ENCODE assay signal across 8 cellular contexts in the genomic region with DNA sequence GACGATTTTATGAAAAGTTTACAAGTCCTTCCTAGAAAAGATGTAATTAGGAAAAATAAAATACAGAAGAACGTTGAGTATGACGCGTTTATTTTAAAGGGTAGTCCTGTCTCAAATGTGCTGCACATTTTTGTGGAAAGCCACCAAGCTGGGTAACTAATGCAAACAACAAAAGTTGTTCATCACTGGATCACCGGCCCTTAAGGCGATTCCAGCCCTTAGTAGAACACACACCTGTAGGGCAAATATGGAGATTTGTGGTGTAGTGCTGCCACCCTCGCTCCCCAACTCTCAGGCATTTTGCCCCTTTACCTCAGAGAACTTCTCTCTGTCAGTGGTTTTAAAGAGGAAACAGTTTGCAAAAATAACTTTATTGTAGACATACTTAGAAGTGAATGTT. TPM values are rescaled to one million over a fixed set of nuclear protein-coding genes. Genes with fewer than 3 reads are reported as not detected.
A peak's percentile ranks its signal among the peaks of the same experiment; 100 is the strongest.
DNase-seq lines count a peak whose midpoint lies in the region; ATAC-seq, FAIRE-seq and TF ChIP-seq lines count a peak whose summit lies in the region.

No MANE protein-coding gene starts in this region.

- peak overlapping the region; percentile 70 to 93 for H3K9ac ChIP-seq in K562 (ENCODE audit: insufficient read depth in 1 of 2, low read depth in 2 of 2, low read length in 2 of 2)

- intact Hi-C loops in K562 (cut with micrococcal nuclease) (loop anchor here (10.0 kb wide), 1 partner anchor 178 kb away; no protein-coding TSS in a partner anchor), mucosa of descending colon (cut with DNase I, micrococcal nuclease) (no loop called here), posterior vena cava (cut with DNase I) (no loop called here)

- CTCF ChIA-PET in AG04449 (lab: Yijun Ruan, JAX) (no interaction called here), K562 (lab: Yijun Ruan, JAX; ENCODE audit: low intra/inter-chr PET ratio) (no interaction called here)

- POLR2A ChIA-PET in AG04449 (lab: Yijun Ruan, JAX) (no interaction called here), K562 (lab: Yijun Ruan, JAX) (interaction anchor here (0.6 kb wide), 1 partner anchor 127 kb away, joined by 5 read pairs; no protein-coding TSS in a partner anchor)

- TF ChIP-seq CTCF in AG04449 (IDR thresholded peaks at IDR 0.05; ENCODE audit: insufficient read depth, low read length, missing control alignments) (no peak), HFF-Myc (IDR thresholded peaks at IDR 0.05; ENCODE audit: low read depth, low read length, missing control alignments) (no peak), K562 (IDR thresholded peaks at IDR 0.05 in 2 of 3, conservative IDR thresholded peaks at IDR 0.05 in 1 of 3; ENCODE audit: insufficient read depth in 2 of 3, low read depth in 1 of 3, low read length in 3 of 3) (no peak), mucosa of descending colon (IDR thresholded peaks at IDR 0.05) (no peak)

- FAIRE-seq in K562 (lab: Jason Lieb, UNC), result peak; percentile 68

- no peak overlapping the region for H2AFZ ChIP-seq in K562 (ENCODE audit: low read depth, low read length)

- H3K4me1 ChIP-seq in K562 (replicated peaks in 1 of 2; ENCODE audit: control insufficient read depth in 2 of 2, insufficient read depth in 2 of 2, low read length in 2 of 2) (peaks cover 40 to 42% of the 10 kb centered on the region in 2 experiments), muscle layer of duodenum (ENCODE audit: control insufficient read depth in 1 of 2, insufficient read depth in 2 of 2, low read length in 2 of 2) (peaks cover 0 to 12% of the 10 kb centered on the region in 2 donors), mucosa of descending colon (ENCODE audit: low read depth) (no peaks in the 10 kb centered on the region)

- H3K9me1 ChIP-seq in K562 (ENCODE audit: control insufficient read depth, insufficient read depth, low read length), result no peaks in the 10 kb centered on the region

- peaks cover 63% of the 10 kb centered on the region for H3K79me2 ChIP-seq in K562 (ENCODE audit: control insufficient read depth, insufficient read depth, low read length)

- ATAC-seq in K562, result no peak
- ATAC-seq in GM18520 (IDR thresholded peaks at IDR 0.05; ENCODE audit: unreplicated experiment), result no peak
- no peak for ATAC-seq in mucosa of descending colon

- TF ChIP-seq POLR2A in K562 (conservative IDR thresholded peaks at IDR 0.05), result no peak

- no peak for TF ChIP-seq EP300 in K562 (IDR thresholded peaks at IDR 0.05; ENCODE audit: low read length)

- H3K27ac ChIP-seq in K562 (ENCODE audit: extremely low read depth, low read depth, low read length) (peak overlapping the region; percentile 78), muscle layer of duodenum (ENCODE audit: low read length) (no peak overlapping the region)

- H3K9me3 ChIP-seq in K562 (replicated peaks; ENCODE audit: control insufficient read depth, insufficient read depth, low read depth, low read length) (no peaks in the 10 kb centered on the region), muscle layer of duodenum (ENCODE audit: control insufficient read depth in 1 of 2, low read length in 2 of 2) (no peaks in the 10 kb centered on the region), mucosa of descending colon (no peaks in the 10 kb centered on the region)

- no peak for TF ChIP-seq RAD21 in K562 (CRISPR knock-in tag; conservative IDR thresholded peaks at IDR 0.05 in 1 of 2, IDR thresholded peaks at IDR 0.05 in 1 of 2)

- TSS peak; percentile 20 for BruUV-seq in K562 (replicated peaks; lab: Mats Ljungman, UMichigan)

- H3K27me3 ChIP-seq in K562 (ENCODE audit: control insufficient read depth in 2 of 2, insufficient read depth in 2 of 2, low read length in 2 of 2) (no peaks in the 10 kb centered on the region), muscle layer of duodenum (ENCODE audit: low read depth, low read length) (no peaks in the 10 kb centered on the region)

- H3K4me2 ChIP-seq in K562 (ENCODE audit: insufficient read depth, low read length), result peak overlapping the region; percentile 71

- peaks cover 13% of the 10 kb centered on the region; the same call in 1 of the 2 replicates for H4K20me1 ChIP-seq in K562 (replicated peaks; ENCODE audit: control insufficient read depth, insufficient read depth, low read length)

- DNase-seq in AG04449 (ENCODE audit: low read depth, low spot score) (no peak), HFF-Myc (ENCODE audit: extremely low read depth, low read depth) (no peak), K562 (ENCODE audit: extremely low read depth in 1 of 4, low spot score in 3 of 4) (no peak), NCI-H1105 (lab: John Stamatoyannopoulos, UW) (no peak), mucosa of descending colon (no peak), posterior vena cava (ENCODE audit: low spot score) (no peak)

- peak overlapping the region; percentile 60 for H3K4me3 ChIP-seq in AG04449 (ENCODE audit: low read depth, low read length)
- peak overlapping the region; percentile 64 for H3K4me3 ChIP-seq in HFF-Myc (replicated peaks; ENCODE audit: low read depth, low read length)
- H3K4me3 ChIP-seq in K562, result peak overlapping the region; percentile 68; the same call in 1 of the 2 replicates
- peak overlapping the region; percentile 39 to 73 for H3K4me3 ChIP-seq in muscle layer of duodenum (ENCODE audit: low read depth in 1 of 2, low read length in 2 of 2)
- no peak overlapping the region for H3K4me3 ChIP-seq in mucosa of descending colon

- WGBS in K562 (ENCODE audit: insufficient coverage, low coverage, missing lambda C conversion rate), result 18% methylated on average over 7 of the region's 7 CpGs

- H3K36me3 ChIP-seq in K562 (ENCODE audit: control insufficient read depth, insufficient read depth, low read length) (peaks cover 26% of the 10 kb centered on the region; the same call in 2 of the 3 replicates), muscle layer of duodenum (ENCODE audit: control insufficient read depth in 1 of 2, insufficient read depth in 2 of 2, low read length in 2 of 2) (no peaks in the 10 kb centered on the region), mucosa of descending colon (ENCODE audit: low read depth) (no peaks in the 10 kb centered on the region)

- in situ Hi-C loops in K562 (cut with MboI), result no loop called here

TF ChIP-seq in K562, 482 proteins besides CTCF, POLR2A, EP300 and RAD21 (continues in another document):
- no peak for TF ChIP-seq ZNF668 (CRISPR knock-in tag; IDR thresholded peaks at IDR 0.05)
- no peak for TF ChIP-seq ZNF408 (CRISPR knock-in tag; IDR thresholded peaks at IDR 0.05; ENCODE audit: low read depth)
- TF ChIP-seq MXI1 (IDR thresholded peaks at IDR 0.05; ENCODE audit: low read depth, low read length), result no peak
- TF ChIP-seq ZNF707 (CRISPR knock-in tag; conservative IDR thresholded peaks at IDR 0.05), result no peak
- no peak for TF ChIP-seq ZNF217 (CRISPR knock-in tag; IDR thresholded peaks at IDR 0.05)
- TF ChIP-seq PURB (CRISPR knock-in tag; IDR thresholded peaks at IDR 0.05; ENCODE audit: low read depth), result no peak
- TF ChIP-seq, protein P1, sequence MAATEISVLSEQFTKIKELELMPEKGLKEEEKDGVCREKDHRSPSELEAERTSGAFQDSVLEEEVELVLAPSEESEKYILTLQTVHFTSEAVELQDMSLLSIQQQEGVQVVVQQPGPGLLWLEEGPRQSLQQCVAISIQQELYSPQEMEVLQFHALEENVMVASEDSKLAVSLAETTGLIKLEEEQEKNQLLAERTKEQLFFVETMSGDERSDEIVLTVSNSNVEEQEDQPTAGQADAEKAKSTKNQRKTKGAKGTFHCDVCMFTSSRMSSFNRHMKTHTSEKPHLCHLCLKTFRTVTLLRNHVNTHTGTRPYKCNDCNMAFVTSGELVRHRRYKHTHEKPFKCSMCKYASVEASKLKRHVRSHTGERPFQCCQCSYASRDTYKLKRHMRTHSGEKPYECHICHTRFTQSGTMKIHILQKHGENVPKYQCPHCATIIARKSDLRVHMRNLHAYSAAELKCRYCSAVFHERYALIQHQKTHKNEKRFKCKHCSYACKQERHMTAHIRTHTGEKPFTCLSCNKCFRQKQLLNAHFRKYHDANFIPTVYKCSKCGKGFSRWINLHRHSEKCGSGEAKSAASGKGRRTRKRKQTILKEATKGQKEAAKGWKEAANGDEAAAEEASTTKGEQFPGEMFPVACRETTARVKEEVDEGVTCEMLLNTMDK (IDR thresholded peaks at IDR 0.05; ENCODE audit: borderline replicate concordance, insufficient read depth, low read depth, low read length, poor library complexity, severe bottlenecking), result no peak
- no peak for TF ChIP-seq NFIX (CRISPR knock-in tag; IDR thresholded peaks at IDR 0.05; ENCODE audit: low read depth)

RNA-seq across cellular contexts. Expression of a gene that starts 1.9 kb away (rescaled TPM):
- total RNA-seq in K562 (2011; cell fraction: chromatin; rRNA removed; ENCODE audit: low replicate concordance), result 45.9 and 50.3 TPM in 2 replicates
- 27.7 and 32.2 TPM in 2 replicates for total RNA-seq in K562 (2011; cell fraction: nucleolus; rRNA removed)
- 36.4 and 47.0 TPM in 2 replicates for total RNA-seq in K562 (2011; cell fraction: nucleoplasm; rRNA removed)
- total RNA-seq in K562 (2014; rRNA removed) (21.5 and 27.3 TPM in 2 replicates), K562 (2014; rRNA removed; fragmentation: Illumina TruSeq; extraction: Trizol) (13.4 and 14.0 TPM in 2 replicates), K562 (2015; rRNA removed; fragmentation: Illumina TruSeq; extraction: Trizol) (11.4 and 11.7 TPM in 2 replicates), K562 (2021) (44.5 and 49.6 TPM in 2 replicates), mucosa of descending colon (10 to 100 TPM; 12.1 to 26.6 (median 16.3) TPM), posterior vena cava (10 to 100 TPM; 25.5 to 49.3 TPM)
- polyA plus RNA-seq in K562 (2011; rRNA removed) (11.5 and 19.7 TPM in 2 replicates), K562 (2014; fragmentation: Illumina TruSeq; extraction: Trizol) (30.9 and 33.5 TPM in 2 replicates), K562 (2014; fragmentation: Nextera tagmentation; extraction: Ambion mirVana) (1 to 10 TPM; 6.0 to 6.8 TPM), K562 (2014; rRNA removed) (18.7 and 22.8 TPM in 2 replicates)
- polyA plus RNA-seq in K562 (2011; cell fraction: cytosol; rRNA removed), result 19.6 and 19.7 TPM in 2 replicates
- polyA plus RNA-seq in K562 (2011; cell fraction: nucleus; rRNA removed), result 16.1 and 18.9 TPM in 2 replicates
- 23.6 and 26.9 TPM in 2 replicates for polyA plus RNA-seq in K562 (2012)
- polyA minus RNA-seq in K562 (2011; rRNA and poly(A)+ RNA removed), result 25.3 and 37.1 TPM in 2 replicates
- polyA minus RNA-seq in K562 (2011; cell fraction: cytosol; rRNA and poly(A)+ RNA removed), result 23.1 and 24.5 TPM in 2 replicates
- polyA minus RNA-seq in K562 (2011; cell fraction: nucleus; rRNA and poly(A)+ RNA removed), result 27.7 and 31.2 TPM in 2 replicates
